ENCODE assay signal across 1 cellular context in the genomic region with DNA sequence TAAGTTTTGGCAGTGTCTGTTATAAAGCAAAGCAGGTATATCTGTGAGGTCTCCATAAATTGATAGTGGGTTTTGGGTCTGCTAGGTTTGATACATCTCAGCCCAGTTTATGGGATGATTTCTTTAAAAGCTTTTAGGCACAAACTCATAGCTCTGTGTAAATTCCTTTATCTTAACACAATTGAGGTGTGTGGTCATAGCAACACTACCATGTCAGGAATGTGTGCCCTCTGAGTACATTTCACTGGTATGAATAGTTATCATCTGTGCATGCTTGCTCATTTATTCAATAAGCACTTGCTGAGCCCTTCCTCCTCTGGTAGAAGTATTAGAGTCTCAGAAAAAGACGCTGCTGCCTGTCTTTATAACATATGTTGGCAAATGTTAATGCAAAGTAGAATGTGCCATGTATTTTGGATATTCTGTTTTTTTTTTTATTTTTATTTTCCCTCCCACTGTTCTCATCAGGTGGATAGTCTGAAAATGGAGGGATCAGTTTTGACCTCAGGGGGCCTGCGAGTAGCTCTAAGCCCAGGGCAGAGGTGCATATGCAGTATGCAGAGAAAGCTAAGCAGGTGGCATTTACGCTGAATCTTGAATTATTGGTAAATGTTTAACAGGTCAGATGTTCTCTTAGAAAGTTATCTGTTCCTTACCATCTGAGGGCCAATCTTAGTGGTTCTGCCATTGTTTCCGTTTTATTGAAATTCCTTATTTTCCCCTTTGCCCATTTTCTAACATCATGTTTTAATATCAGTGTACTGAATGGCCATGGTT.
A peak's percentile ranks its signal among the peaks of the same experiment; 100 is the strongest.
TF ChIP-seq lines count a peak whose summit lies in the region.

No MANE protein-coding gene starts in this region.

TF ChIP-seq in SK-N-SH, 30 proteins besides CTCF, POLR2A, EP300 and RAD21 (continued from another document):
- TF ChIP-seq, protein P1, sequence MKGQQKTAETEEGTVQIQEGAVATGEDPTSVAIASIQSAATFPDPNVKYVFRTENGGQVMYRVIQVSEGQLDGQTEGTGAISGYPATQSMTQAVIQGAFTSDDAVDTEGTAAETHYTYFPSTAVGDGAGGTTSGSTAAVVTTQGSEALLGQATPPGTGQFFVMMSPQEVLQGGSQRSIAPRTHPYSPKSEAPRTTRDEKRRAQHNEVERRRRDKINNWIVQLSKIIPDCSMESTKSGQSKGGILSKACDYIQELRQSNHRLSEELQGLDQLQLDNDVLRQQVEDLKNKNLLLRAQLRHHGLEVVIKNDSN (IDR thresholded peaks at IDR 0.05; ENCODE audit: borderline replicate concordance, low read depth), result no peak
- peak; percentile 80 for TF ChIP-seq JUND (IDR thresholded peaks at IDR 0.05)
- no peak for TF ChIP-seq RFX5 (IDR thresholded peaks at IDR 0.05; ENCODE audit: low read length)
- no peak for TF ChIP-seq CHD2 (IDR thresholded peaks at IDR 0.05; ENCODE audit: low read length, partially characterized antibody)
- TF ChIP-seq NRF1 (IDR thresholded peaks at IDR 0.05; ENCODE audit: low read depth, low read length), result no peak
- TF ChIP-seq FOSL2 (IDR thresholded peaks at IDR 0.05; ENCODE audit: borderline replicate concordance, low read depth), result peak; percentile 87
- peak; percentile 80; the same call in 1 of the 2 replicates for TF ChIP-seq RXRA (IDR thresholded peaks at IDR 0.05; ENCODE audit: borderline replicate concordance, low read depth)
- TF ChIP-seq FOXJ3 (CRISPR knock-in tag; IDR thresholded peaks at IDR 0.05), result no peak
- no peak for TF ChIP-seq SMC3 (IDR thresholded peaks at IDR 0.05; ENCODE audit: low read depth, low read length)
- no peak for TF ChIP-seq EZH2phosphoT487 (IDR thresholded peaks at IDR 0.05; ENCODE audit: borderline replicate concordance, low read depth)
- peak; percentile 22; the same call in 1 of the 2 replicates for TF ChIP-seq YY1 (IDR thresholded peaks at IDR 0.05; ENCODE audit: low read depth)
- TF ChIP-seq, protein P2, sequence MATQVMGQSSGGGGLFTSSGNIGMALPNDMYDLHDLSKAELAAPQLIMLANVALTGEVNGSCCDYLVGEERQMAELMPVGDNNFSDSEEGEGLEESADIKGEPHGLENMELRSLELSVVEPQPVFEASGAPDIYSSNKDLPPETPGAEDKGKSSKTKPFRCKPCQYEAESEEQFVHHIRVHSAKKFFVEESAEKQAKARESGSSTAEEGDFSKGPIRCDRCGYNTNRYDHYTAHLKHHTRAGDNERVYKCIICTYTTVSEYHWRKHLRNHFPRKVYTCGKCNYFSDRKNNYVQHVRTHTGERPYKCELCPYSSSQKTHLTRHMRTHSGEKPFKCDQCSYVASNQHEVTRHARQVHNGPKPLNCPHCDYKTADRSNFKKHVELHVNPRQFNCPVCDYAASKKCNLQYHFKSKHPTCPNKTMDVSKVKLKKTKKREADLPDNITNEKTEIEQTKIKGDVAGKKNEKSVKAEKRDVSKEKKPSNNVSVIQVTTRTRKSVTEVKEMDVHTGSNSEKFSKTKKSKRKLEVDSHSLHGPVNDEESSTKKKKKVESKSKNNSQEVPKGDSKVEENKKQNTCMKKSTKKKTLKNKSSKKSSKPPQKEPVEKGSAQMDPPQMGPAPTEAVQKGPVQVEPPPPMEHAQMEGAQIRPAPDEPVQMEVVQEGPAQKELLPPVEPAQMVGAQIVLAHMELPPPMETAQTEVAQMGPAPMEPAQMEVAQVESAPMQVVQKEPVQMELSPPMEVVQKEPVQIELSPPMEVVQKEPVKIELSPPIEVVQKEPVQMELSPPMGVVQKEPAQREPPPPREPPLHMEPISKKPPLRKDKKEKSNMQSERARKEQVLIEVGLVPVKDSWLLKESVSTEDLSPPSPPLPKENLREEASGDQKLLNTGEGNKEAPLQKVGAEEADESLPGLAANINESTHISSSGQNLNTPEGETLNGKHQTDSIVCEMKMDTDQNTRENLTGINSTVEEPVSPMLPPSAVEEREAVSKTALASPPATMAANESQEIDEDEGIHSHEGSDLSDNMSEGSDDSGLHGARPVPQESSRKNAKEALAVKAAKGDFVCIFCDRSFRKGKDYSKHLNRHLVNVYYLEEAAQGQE (IDR thresholded peaks at IDR 0.05; ENCODE audit: low read depth, low read length), result no peak
